Comparison of ENCODE assay signal across 8 cellular contexts in the genomic region with DNA sequence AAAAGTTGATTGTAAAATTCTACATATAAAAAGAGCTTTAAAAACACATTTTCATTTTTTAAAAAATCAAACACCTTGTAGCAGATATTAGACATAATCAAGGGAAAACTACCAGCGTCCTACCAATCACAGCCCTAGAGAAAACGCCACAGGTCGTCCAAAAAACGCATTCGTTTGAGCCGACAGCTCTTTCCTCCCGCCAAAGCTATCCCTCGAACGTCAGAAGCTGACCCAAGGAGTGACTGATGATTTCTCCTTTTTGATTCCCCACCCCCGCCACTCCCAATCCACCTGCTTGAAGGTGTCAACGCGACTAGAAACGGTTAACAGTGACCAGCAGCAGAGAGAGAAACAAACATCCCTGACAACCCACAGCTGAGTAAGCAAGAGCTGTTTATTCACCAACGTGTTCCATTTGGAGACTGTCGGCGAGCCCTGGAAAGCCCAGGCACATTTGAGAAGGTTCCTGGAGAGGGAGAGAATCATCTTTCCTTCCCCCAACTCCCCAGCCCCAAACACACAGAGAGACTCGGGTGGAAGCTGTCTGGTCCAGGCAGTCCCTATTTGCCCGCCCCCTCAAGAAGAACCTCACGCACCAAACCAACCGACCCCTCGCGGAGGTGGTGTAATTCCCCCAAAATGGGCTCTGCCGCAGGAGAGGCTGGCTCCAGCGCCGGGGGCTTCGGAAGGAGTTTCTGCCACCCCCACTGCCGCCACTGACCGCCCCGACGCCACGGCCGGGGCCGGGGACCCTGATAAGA. TPM values are rescaled to one million over a fixed set of nuclear protein-coding genes. Genes with fewer than 3 reads are reported as not detected.
A peak's percentile ranks its signal among the peaks of the same experiment; 100 is the strongest.
DNase-seq lines count a peak whose midpoint lies in the region; ATAC-seq, FAIRE-seq and TF ChIP-seq lines count a peak whose summit lies in the region.

No MANE protein-coding gene starts in this region.

- in situ Hi-C loops in ACHN (cut with HindIII; ENCODE audit: low pct_ligation_motif_present, low pct_unique_long_range_greater_than_20kb, low sequenced_read_pairs) = no loop called here

- intact Hi-C loops in activated T-helper 1 cell treated with anti-CD3 and anti-CD28 coated beads, Interleukin-12 subunit alpha, Interleukin-12 subunit beta, Interleukin-2, Interleukin-4 antibody, amounts not matched to agents 30 ng/mL and 10 ng/mL and 1 ng/mL, durations not matched to agents 14 hours and 24 hours and 36 hours (cut with micrococcal nuclease) = loop anchor here (1.0 to 5.0 kb wide), 8 partner anchors 50 to 1418 kb away; a partner anchor contains a TSS

- TF ChIP-seq POLR2A in GM12892 (IDR thresholded peaks at IDR 0.05; ENCODE audit: low read depth, low read length) = no peak; the same call in 1 of the 2 replicates

- no peaks in the 10 kb centered on the region for H3K27me3 Mint-ChIP-seq in activated T-helper 1 cell treated with anti-CD3 and anti-CD28 coated beads, Interleukin-12 subunit alpha, Interleukin-12 subunit beta, Interleukin-2, Interleukin-4 antibody, amounts not matched to agents 30 ng/mL and 10 ng/mL and 1 ng/mL, durations not matched to agents 14 hours and 24 hours and 36 hours (ENCODE audit: insufficient read depth)
- H3K27me3 Mint-ChIP-seq in natural killer cell treated with Interleukin-12 subunit alpha and Interleukin-12 subunit beta and Interleukin-15 and Interleukin-18, amount 100 ng/mL, for 72 hours = no peaks in the 10 kb centered on the region

- H3K9me3 Mint-ChIP-seq in activated T-helper 1 cell treated with anti-CD3 and anti-CD28 coated beads, Interleukin-12 subunit alpha, Interleukin-12 subunit beta, Interleukin-2, Interleukin-4 antibody, amounts not matched to agents 30 ng/mL and 10 ng/mL and 1 ng/mL, durations not matched to agents 14 hours and 24 hours and 36 hours = no peaks in the 10 kb centered on the region
- no peaks in the 10 kb centered on the region for H3K9me3 Mint-ChIP-seq in natural killer cell treated with Interleukin-12 subunit alpha and Interleukin-12 subunit beta and Interleukin-15 and Interleukin-18, amount 100 ng/mL, for 72 hours

- DNase-seq in ACHN = peak; percentile 50
- DNase-seq in GM12892 (ENCODE audit: insufficient read length) = no peak
- peak; percentile 56 for DNase-seq in NCI-H510A (lab: John Stamatoyannopoulos, UW)
- no peak for DNase-seq in activated T-helper 1 cell treated with anti-CD3 and anti-CD28 coated beads, Interleukin-12 subunit alpha, Interleukin-12 subunit beta, Interleukin-2, Interleukin-4 antibody, amounts not matched to agents 30 ng/mL and 10 ng/mL and 1 ng/mL, durations not matched to agents 14 hours and 24 hours and 36 hours (ENCODE audit: low spot score)
- peak; percentile 4 for DNase-seq in fibroblast of the conjunctiva (ENCODE audit: low read depth)
- DNase-seq in natural killer cell treated with Interleukin-12 subunit alpha and Interleukin-12 subunit beta and Interleukin-15 and Interleukin-18, amount 100 ng/mL, for 72 hours (ENCODE audit: low spot score) = no peak
- DNase-seq in ureter (ENCODE audit: low spot score) = peak; percentile 52

- H3K27ac Mint-ChIP-seq in activated T-helper 1 cell treated with anti-CD3 and anti-CD28 coated beads, Interleukin-12 subunit alpha, Interleukin-12 subunit beta, Interleukin-2, Interleukin-4 antibody, amounts not matched to agents 30 ng/mL and 10 ng/mL and 1 ng/mL, durations not matched to agents 14 hours and 24 hours and 36 hours = peak overlapping the region; percentile 86
- peak overlapping the region; percentile 76 to 89 for H3K27ac Mint-ChIP-seq in natural killer cell treated with Interleukin-12 subunit alpha and Interleukin-12 subunit beta and Interleukin-15 and Interleukin-18, amount 100 ng/mL, for 72 hours

- peak; percentile 84 for FAIRE-seq in GM12892 (lab: Jason Lieb, UNC)

- peak; percentile 19 for ATAC-seq in HG03045 (IDR thresholded peaks at IDR 0.05; ENCODE audit: unreplicated experiment)
- peak; percentile 5 to 28 for ATAC-seq in natural killer cell treated with Interleukin-12 subunit alpha and Interleukin-12 subunit beta and Interleukin-15 and Interleukin-18, amount 100 ng/mL, for 72 hours

- H3K4me3 Mint-ChIP-seq in activated T-helper 1 cell treated with anti-CD3 and anti-CD28 coated beads, Interleukin-12 subunit alpha, Interleukin-12 subunit beta, Interleukin-2, Interleukin-4 antibody, amounts not matched to agents 30 ng/mL and 10 ng/mL and 1 ng/mL, durations not matched to agents 14 hours and 24 hours and 36 hours = peak overlapping the region; percentile 93
- H3K4me3 Mint-ChIP-seq in natural killer cell treated with Interleukin-12 subunit alpha and Interleukin-12 subunit beta and Interleukin-15 and Interleukin-18, amount 100 ng/mL, for 72 hours = peak overlapping the region; percentile 93

- peaks cover 17% of the 10 kb centered on the region for H3K36me3 Mint-ChIP-seq in activated T-helper 1 cell treated with anti-CD3 and anti-CD28 coated beads, Interleukin-12 subunit alpha, Interleukin-12 subunit beta, Interleukin-2, Interleukin-4 antibody, amounts not matched to agents 30 ng/mL and 10 ng/mL and 1 ng/mL, durations not matched to agents 14 hours and 24 hours and 36 hours (ENCODE audit: low read depth)
- H3K36me3 Mint-ChIP-seq in natural killer cell treated with Interleukin-12 subunit alpha and Interleukin-12 subunit beta and Interleukin-15 and Interleukin-18, amount 100 ng/mL, for 72 hours = no peaks in the 10 kb centered on the region

- peaks cover 33% of the 10 kb centered on the region for H3K4me1 Mint-ChIP-seq in activated T-helper 1 cell treated with anti-CD3 and anti-CD28 coated beads, Interleukin-12 subunit alpha, Interleukin-12 subunit beta, Interleukin-2, Interleukin-4 antibody, amounts not matched to agents 30 ng/mL and 10 ng/mL and 1 ng/mL, durations not matched to agents 14 hours and 24 hours and 36 hours (ENCODE audit: low read depth)
- H3K4me1 Mint-ChIP-seq in natural killer cell treated with Interleukin-12 subunit alpha and Interleukin-12 subunit beta and Interleukin-15 and Interleukin-18, amount 100 ng/mL, for 72 hours (ENCODE audit: low read depth in 2 of 2) = peaks cover 19 to 26% of the 10 kb centered on the region in 2 donors

RNA-seq across cellular contexts. Expression of a gene that starts 0.6 kb away (rescaled TPM):
- polyA plus RNA-seq in GM12892 (2012; ENCODE audit: missing spikeins) = 0.49 TPM
- 2.5 and 2.7 TPM in 2 replicates for total RNA-seq in activated T-helper 1 cell treated with anti-CD3 and anti-CD28 coated beads, Interleukin-12 subunit alpha, Interleukin-12 subunit beta, Interleukin-2, Interleukin-4 antibody, amounts not matched to agents 30 ng/mL and 10 ng/mL and 1 ng/mL, durations not matched to agents 14 hours and 24 hours and 36 hours
- total RNA-seq in natural killer cell treated with Interleukin-12 subunit alpha and Interleukin-12 subunit beta and Interleukin-15 and Interleukin-18, amount 100 ng/mL, for 72 hours = 1 to 10 TPM; 4.0 to 4.8 TPM
- 6.0 TPM for total RNA-seq in ureter

RNA-seq across cellular contexts. Expression of a gene that starts 0.7 kb away (rescaled TPM):
- polyA plus RNA-seq in GM12892 (2012; ENCODE audit: missing spikeins) = 25.5 TPM
- 22.5 and 23.9 TPM in 2 replicates for total RNA-seq in activated T-helper 1 cell treated with anti-CD3 and anti-CD28 coated beads, Interleukin-12 subunit alpha, Interleukin-12 subunit beta, Interleukin-2, Interleukin-4 antibody, amounts not matched to agents 30 ng/mL and 10 ng/mL and 1 ng/mL, durations not matched to agents 14 hours and 24 hours and 36 hours
- total RNA-seq in natural killer cell treated with Interleukin-12 subunit alpha and Interleukin-12 subunit beta and Interleukin-15 and Interleukin-18, amount 100 ng/mL, for 72 hours = 10 to 100 TPM; 26.5 to 32.0 TPM
- total RNA-seq in ureter = 34.2 TPM

Comparison
In these comparisons a context has a peak if more than half of its experiments do, and no peak if none do; other contexts are left out.
1. DNase-seq: peak in ACHN (single experiment), NCI-H510A (single experiment), fibroblast of the conjunctiva (single experiment) and ureter (single experiment); none in GM12892 (single experiment), activated T-helper 1 cell treated with anti-CD3 and anti-CD28 coated beads, Interleukin-12 subunit alpha, Interleukin-12 subunit beta, Interleukin-2, Interleukin-4 antibody, amounts not matched to agents 30 ng/mL and 10 ng/mL and 1 ng/mL, durations not matched to agents 14 hours and 24 hours and 36 hours (single experiment) and natural killer cell treated with Interleukin-12 subunit alpha and Interleukin-12 subunit beta and Interleukin-15 and Interleukin-18, amount 100 ng/mL, for 72 hours (single experiment).